11 cellular contexts compared by ENCODE assay signal in the genomic region with DNA sequence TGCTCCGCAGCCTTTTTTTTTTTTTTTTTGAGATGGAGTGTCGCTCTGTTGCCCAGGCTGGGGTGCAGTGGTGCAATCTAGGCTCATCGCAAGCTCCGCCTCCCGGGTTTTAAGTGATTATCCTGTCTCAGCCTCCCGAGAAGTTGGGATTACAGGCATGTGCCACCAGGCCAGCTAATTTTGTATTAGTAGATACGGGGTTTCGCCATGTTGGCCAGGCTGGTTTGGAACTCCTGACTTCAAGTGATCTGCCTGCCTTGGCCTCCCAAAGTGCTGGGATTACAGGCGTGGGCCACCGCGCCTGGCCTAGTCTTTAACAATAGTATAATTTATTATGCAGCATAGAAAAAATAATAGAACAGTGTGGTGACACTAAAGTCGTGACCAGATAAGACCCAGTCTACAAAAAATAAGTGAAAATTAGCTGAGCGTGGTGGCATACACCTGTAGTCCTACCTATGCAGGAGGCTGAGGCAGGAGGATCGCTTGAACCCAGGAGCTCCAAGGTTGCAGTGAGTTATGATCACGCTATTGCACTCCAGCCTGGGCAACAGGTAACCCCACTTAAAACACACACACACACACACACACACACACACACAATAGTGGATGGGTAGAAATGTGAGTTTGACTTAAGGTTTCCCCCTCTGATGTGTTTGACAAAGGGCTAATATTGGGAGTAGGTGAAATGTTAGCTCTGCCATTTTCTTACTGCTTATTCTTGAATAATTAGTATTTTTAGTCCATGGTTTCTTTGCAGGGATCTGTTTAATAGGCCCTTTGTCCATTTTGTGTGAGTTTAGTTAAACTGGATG. TPM values are rescaled to one million over a fixed set of nuclear protein-coding genes. Genes with fewer than 3 reads are reported as not detected.
DNase-seq lines count a peak whose midpoint lies in the region; ATAC-seq, FAIRE-seq and TF ChIP-seq lines count a peak whose summit lies in the region.
"Had no signal": no experiment of that assay in that cellular context is flagged by ENCODE, and none has a peak within 500 bp of the region (broad histone marks: within the 10 kb centered on the region; RNA-seq: fewer than 3 reads in every experiment).

No MANE protein-coding gene starts in this region.

- no peak overlapping the region for H3K4me3 Mint-ChIP-seq in activated naive CD4-positive, alpha-beta T cell treated with anti-CD3 and anti-CD28 coated beads for 36 hours
- H3K4me3 Mint-ChIP-seq in central memory CD8-positive, alpha-beta T cell: no peak overlapping the region

- no peaks in the 10 kb centered on the region for H3K9me3 Mint-ChIP-seq in activated naive CD4-positive, alpha-beta T cell treated with anti-CD3 and anti-CD28 coated beads for 36 hours
- H3K9me3 Mint-ChIP-seq in central memory CD8-positive, alpha-beta T cell: no peaks in the 10 kb centered on the region

- no peaks in the 10 kb centered on the region for H3K27me3 ChIP-seq in subcutaneous abdominal adipose tissue (ENCODE audit: control insufficient read depth in 5 of 5, insufficient read depth in 4 of 5, low read length in 5 of 5)
- H3K27me3 ChIP-seq in pancreas: no peaks in the 10 kb centered on the region

- H3K36me3 ChIP-seq in subcutaneous abdominal adipose tissue (ENCODE audit: control insufficient read depth in 5 of 5, insufficient read depth in 5 of 5, low read length in 5 of 5) (peaks cover 17 to 36% (median 35%) of the 10 kb centered on the region in 5 donors), pancreas (peaks cover 0 to 29% (median 15%) of the 10 kb centered on the region in 3 donors)

- H3K4me1 ChIP-seq in subcutaneous abdominal adipose tissue (ENCODE audit: control insufficient read depth in 5 of 5, insufficient read depth in 5 of 5, low read length in 5 of 5) (peaks cover 0 to 42% (median 33%) of the 10 kb centered on the region in 5 donors), pancreas (peaks cover 0 to 10% (median 9%) of the 10 kb centered on the region in 3 donors)

- H3K9ac ChIP-seq in subcutaneous abdominal adipose tissue (ENCODE audit: low read length in 5 of 5): no peak overlapping the region

- no peaks in the 10 kb centered on the region for H3K9me3 ChIP-seq in subcutaneous abdominal adipose tissue (ENCODE audit: control insufficient read depth in 5 of 5, low read length in 5 of 5)
- no peaks in the 10 kb centered on the region for H3K9me3 ChIP-seq in pancreas

- no peak for ATAC-seq in central memory CD8-positive, alpha-beta T cell (replicated peaks; ENCODE audit: extremely low read depth, poor library complexity, severe bottlenecking)
- ATAC-seq in pancreas: no peak

- CTCF ChIA-PET in activated naive CD4-positive, alpha-beta T cell treated with anti-CD3 and anti-CD28 coated beads for 36 hours (lab: Charles Lee): interaction anchor here (1.1 to 12.2 kb wide), 6 partner anchors 11 to 152 kb away, joined by 3 to 265 read pairs (median 91); no protein-coding TSS in a partner anchor
- CTCF ChIA-PET in RWPE1 (lab: Yijun Ruan, JAX): interaction anchor here (1.1 kb wide), 1 partner anchor 158 kb away, joined by 3 read pairs; no protein-coding TSS in a partner anchor

- H3K4me3 ChIP-seq in subcutaneous abdominal adipose tissue (ENCODE audit: low read depth in 1 of 5, low read length in 5 of 5) (no peak overlapping the region), pancreas (no peak overlapping the region)

- no peak for FAIRE-seq in pancreas (lab: Jason Lieb, UNC)
- FAIRE-seq: urothelium cell line had no signal

- intact Hi-C loops in activated naive CD4-positive, alpha-beta T cell treated with anti-CD3 and anti-CD28 coated beads for 36 hours (cut with micrococcal nuclease): no loop called here
- intact Hi-C loops in pancreas (cut with DNase I): loop anchor here in 1 of 3 donors (10.0 kb wide), 1 partner anchor 152 kb away; no protein-coding TSS in a partner anchor

- H3K27me3 Mint-ChIP-seq in activated naive CD4-positive, alpha-beta T cell treated with anti-CD3 and anti-CD28 coated beads for 36 hours (ENCODE audit: low read depth): no peaks in the 10 kb centered on the region
- H3K27me3 Mint-ChIP-seq in central memory CD8-positive, alpha-beta T cell: no peaks in the 10 kb centered on the region

- no peak for DNase-seq in activated naive CD4-positive, alpha-beta T cell treated with anti-CD3 and anti-CD28 coated beads for 36 hours
- no peak for DNase-seq in activated naive CD4-positive, alpha-beta T cell treated with Interleukin-2 at 50 U/mL for 16 hours
- DNase-seq in RWPE1 (ENCODE audit: low spot score) (no peak), DMS 273 (lab: John Stamatoyannopoulos, UW; ENCODE audit: unreplicated experiment) (no peak), cerebellar nuclear complex (lab: John Stamatoyannopoulos, UW) (no peak), pancreas (no peak)
- DNase-seq in central memory CD8-positive, alpha-beta T cell (ENCODE audit: low spot score in 2 of 2): no peak
- DNase-seq: NCI-H526; stimulated activated CD4-positive, alpha-beta T cell treated with anti-CD3 and anti-CD28 coated beads, Interleukin-12 subunit alpha, Interleukin-12 subunit beta, amount 100 ng/mL, for 4 hours had no signal

- POLR2A ChIA-PET in RWPE1 (lab: Yijun Ruan, JAX; ENCODE audit: low non-redundant PET): interaction anchor here (0.6 kb wide), 1 partner anchor 12 kb away, joined by 3 read pairs; no protein-coding TSS in a partner anchor

- H3K27ac ChIP-seq in RWPE1: peak overlapping the region; percentile 20; the same call in 1 of the 2 replicates
- H3K27ac ChIP-seq in subcutaneous abdominal adipose tissue (ENCODE audit: low read depth, low read length): peak overlapping the region; percentile 7
- H3K27ac ChIP-seq in pancreas: no peak overlapping the region

- TF ChIP-seq CTCF in RWPE1 (conservative IDR thresholded peaks at IDR 0.05; ENCODE audit: low read depth): no peak
- TF ChIP-seq CTCF in pancreas (IDR thresholded peaks at IDR 0.05): no peak

- H3K36me3 Mint-ChIP-seq in activated naive CD4-positive, alpha-beta T cell treated with anti-CD3 and anti-CD28 coated beads for 36 hours (ENCODE audit: low read depth): peaks cover 50% of the 10 kb centered on the region
- peaks cover 54% of the 10 kb centered on the region for H3K36me3 Mint-ChIP-seq in central memory CD8-positive, alpha-beta T cell (ENCODE audit: insufficient read depth)

- peaks cover 63% of the 10 kb centered on the region for H3K4me1 Mint-ChIP-seq in activated naive CD4-positive, alpha-beta T cell treated with anti-CD3 and anti-CD28 coated beads for 36 hours (ENCODE audit: low read depth)
- H3K4me1 Mint-ChIP-seq in central memory CD8-positive, alpha-beta T cell: peaks cover 53% of the 10 kb centered on the region

- 93 to 95% methylated on average over 15 of the region's 15 CpGs for WGBS in pancreas, 2 donors

- peak overlapping the region; percentile 90 for H3K27ac Mint-ChIP-seq in activated naive CD4-positive, alpha-beta T cell treated with anti-CD3 and anti-CD28 coated beads for 36 hours
- H3K27ac Mint-ChIP-seq in central memory CD8-positive, alpha-beta T cell (ENCODE audit: low read depth): peak overlapping the region; percentile 29

RNA-seq across cellular contexts. Expression of a gene that starts 6.5 kb away (rescaled TPM):
- 100 to 1,000 TPM; 226 to 227 TPM for total RNA-seq in activated naive CD4-positive, alpha-beta T cell treated with anti-CD3 and anti-CD28 coated beads for 36 hours
- 10 to 100 TPM in 4 of 6 donors, 1 to 10 TPM in 2; 7.5 to 25.3 (median 14.1) TPM for total RNA-seq in pancreas
- 10 to 100 TPM; 11.3 to 15.1 TPM for polyA plus RNA-seq in pancreas

Comparison
In these comparisons a context has a peak if more than half of its experiments do, and no peak if none do; other contexts are left out.
1. H3K27ac ChIP-seq: peak in RWPE1 (single experiment) and subcutaneous abdominal adipose tissue (single experiment); none in pancreas (0 of 4).
2. RNA of a gene that starts 6.5 kb away (total RNA-seq): 226 to 227 TPM in activated naive CD4-positive, alpha-beta T cell treated with anti-CD3 and anti-CD28 coated beads for 36 hours; 7.5 to 25.3 TPM in pancreas; every median in the first group is over 4 times any median in the second.